23 cellular contexts compared by ENCODE assay signal in genomic region chr12:76680940-76681339, GRCh38.
A peak's percentile ranks its signal among the peaks of the same experiment; 100 is the strongest.
DNase-seq lines count a peak whose midpoint lies in the region; ATAC-seq, FAIRE-seq and TF ChIP-seq lines count a peak whose summit lies in the region.
"Had no signal": no experiment of that assay in that cellular context is flagged by ENCODE, and none has a peak within 500 bp of the region (broad histone marks: within the 10 kb centered on the region; RNA-seq: fewer than 3 reads in every experiment).

No MANE protein-coding gene starts in this region.

- H3K4me3 Mint-ChIP-seq in astrocyte (ENCODE audit: unreplicated experiment) (no peak overlapping the region), Caco-2 (ENCODE audit: unreplicated experiment) (no peak overlapping the region)
- H3K4me3 Mint-ChIP-seq: activated naive CD8-positive, alpha-beta T cell treated with anti-CD3 and anti-CD28 coated beads, Interleukin-2, amount 10 ng/mL, durations not matched to agents 7 days and 5 days; activated T-cell treated with anti-CD3 and anti-CD28 coated beads, Interleukin-2, amount 50 U/mL, for 72 hours had no signal

- H3K27me3 ChIP-seq in astrocyte (ENCODE audit: insufficient read depth, low read length) (no peaks in the 10 kb centered on the region), Caco-2 (replicated peaks; ENCODE audit: control insufficient read depth, insufficient read depth, low read length) (no peaks in the 10 kb centered on the region)
- H3K27me3 ChIP-seq: right lobe of liver, SJCRH30 had no signal

- H3K9me3 Mint-ChIP-seq in astrocyte (ENCODE audit: unreplicated experiment): peaks cover 5% of the 10 kb centered on the region
- no peaks in the 10 kb centered on the region for H3K9me3 Mint-ChIP-seq in Caco-2 (ENCODE audit: unreplicated experiment)
- H3K9me3 Mint-ChIP-seq: activated naive CD8-positive, alpha-beta T cell treated with anti-CD3 and anti-CD28 coated beads, Interleukin-2, amount 10 ng/mL, durations not matched to agents 7 days and 5 days; activated T-cell treated with anti-CD3 and anti-CD28 coated beads, Interleukin-2, amount 50 U/mL, for 72 hours had no signal

- H3K9me3 ChIP-seq in astrocyte (ENCODE audit: insufficient read depth, low read depth, low read length) (no peaks in the 10 kb centered on the region), Caco-2 (no peaks in the 10 kb centered on the region)
- H3K9me3 ChIP-seq: right lobe of liver, SJCRH30 had no signal

- H3K36me3 ChIP-seq in astrocyte (ENCODE audit: insufficient read depth, low read length) (no peaks in the 10 kb centered on the region), Caco-2 (ENCODE audit: control insufficient read depth, insufficient read depth, low read length) (no peaks in the 10 kb centered on the region)
- H3K36me3 ChIP-seq: right lobe of liver, SJCRH30 had no signal

- H3K4me3 ChIP-seq in astrocyte (ENCODE audit: insufficient read depth, low read depth, low read length) (no peak overlapping the region), fibroblast of villous mesenchyme (ENCODE audit: low read depth, low read length) (no peak overlapping the region), Caco-2 (ENCODE audit: low read depth, low read length) (no peak overlapping the region)
- H3K4me3 ChIP-seq: right lobe of liver, SJCRH30 had no signal

- POLR2A ChIA-PET in Caco-2 (lab: Charles Lee): no interaction called here

- FAIRE-seq in astrocyte (lab: Jason Lieb, UNC): no peak

- intact Hi-C loops in Caco-2 (cut with micrococcal nuclease; ENCODE audit: unreplicated experiment): no loop called here

- peak overlapping the region; percentile 95 for H3K27ac Mint-ChIP-seq in astrocyte (ENCODE audit: unreplicated experiment)
- H3K27ac Mint-ChIP-seq in Caco-2 (ENCODE audit: unreplicated experiment): no peak overlapping the region
- H3K27ac Mint-ChIP-seq: activated naive CD8-positive, alpha-beta T cell treated with anti-CD3 and anti-CD28 coated beads, Interleukin-2, amount 10 ng/mL, durations not matched to agents 7 days and 5 days; activated T-cell treated with anti-CD3 and anti-CD28 coated beads, Interleukin-2, amount 50 U/mL, for 72 hours had no signal

- H3K27me3 Mint-ChIP-seq in astrocyte (ENCODE audit: low read depth, unreplicated experiment) (no peaks in the 10 kb centered on the region), Caco-2 (ENCODE audit: insufficient read depth, unreplicated experiment) (no peaks in the 10 kb centered on the region)

- CTCF ChIA-PET in Caco-2 (lab: Charles Lee): no interaction called here

- no peak for ATAC-seq in GM18870 (IDR thresholded peaks at IDR 0.05; ENCODE audit: unreplicated experiment)
- ATAC-seq: activated T-cell treated with anti-CD3 and anti-CD28 coated beads, Interleukin-2, amount 50 U/mL, for 72 hours; HCT116; left cardiac atrium; right lobe of liver had no signal

- peaks cover 16% of the 10 kb centered on the region for H3K4me1 ChIP-seq in astrocyte (ENCODE audit: insufficient read depth, low read length)
- no peaks in the 10 kb centered on the region; the same call in 1 of the 2 replicates for H3K4me1 ChIP-seq in Caco-2
- H3K4me1 ChIP-seq: right lobe of liver, SJCRH30 had no signal

- BruUV-seq in Caco-2 (replicated peaks; lab: Mats Ljungman, UMichigan): no TSS peak

- no peak for TF ChIP-seq CTCF in astrocyte (IDR thresholded peaks at IDR 0.05; ENCODE audit: insufficient read depth, low read depth, low read length)
- no peak for TF ChIP-seq CTCF in fibroblast of villous mesenchyme (IDR thresholded peaks at IDR 0.05; ENCODE audit: insufficient read depth, low read depth, low read length)
- no peak for TF ChIP-seq CTCF in Caco-2 (IDR thresholded peaks at IDR 0.05; ENCODE audit: insufficient read depth in 1 of 2, low read depth in 1 of 2, low read length in 1 of 2, severe bottlenecking in 1 of 2, unreplicated experiment in 1 of 2)

- peak overlapping the region; percentile 6 for H2AFZ ChIP-seq in astrocyte (ENCODE audit: low read depth, low read length)

- no peaks in the 10 kb centered on the region for H3K79me2 ChIP-seq in astrocyte (ENCODE audit: insufficient read depth, low read length)

- H4K20me1 ChIP-seq in astrocyte (ENCODE audit: insufficient read depth, low read length): no peaks in the 10 kb centered on the region

- peak overlapping the region; percentile 9 for H3K9ac ChIP-seq in astrocyte (ENCODE audit: low read length)

- H3K36me3 Mint-ChIP-seq in astrocyte (ENCODE audit: low read depth, unreplicated experiment): no peaks in the 10 kb centered on the region
- no peaks in the 10 kb centered on the region for H3K36me3 Mint-ChIP-seq in Caco-2 (ENCODE audit: insufficient read depth, unreplicated experiment)
- H3K36me3 Mint-ChIP-seq: activated naive CD8-positive, alpha-beta T cell treated with anti-CD3 and anti-CD28 coated beads, Interleukin-2, amount 10 ng/mL, durations not matched to agents 7 days and 5 days had no signal

- no peak overlapping the region for H3K4me2 ChIP-seq in astrocyte (ENCODE audit: low read length)

- peak; percentile 94 for DNase-seq in EH (ENCODE audit: low read depth)
- peak; percentile 80 for DNase-seq in astrocyte (ENCODE audit: low read depth)
- DNase-seq in fibroblast of villous mesenchyme (ENCODE audit: low read depth): peak; percentile 58
- peak; percentile 44 for DNase-seq in non-pigmented ciliary epithelial cell (ENCODE audit: low read depth)
- DNase-seq in NCI-H1694 treated with DMSO at 0.1 percent for 48 hours (lab: John Stamatoyannopoulos, UW): no peak
- DNase-seq in activated CD8-positive, alpha-beta memory T cell treated with anti-CD3 and anti-CD28 coated beads for 24 hours: no peak
- no peak for DNase-seq in Caco-2
- DNase-seq: activated CD4-positive, CD25-positive, alpha-beta regulatory T cell; activated naive CD8-positive, alpha-beta T cell treated with anti-CD3 and anti-CD28 coated beads, Interleukin-2, amount 10 ng/mL, durations not matched to agents 7 days and 5 days; activated T-cell treated with anti-CD3 and anti-CD28 coated beads, Interleukin-2, amount 50 U/mL, for 72 hours; AML-193; central memory CD4-positive, alpha-beta T cell; COR-L47; effector CD4-positive, alpha-beta T cell; KG1; left cardiac atrium; NCI-H1105; nucleus accumbens; right lobe of liver; SJCRH30; stimulated activated CD4-positive, alpha-beta T cell treated with anti-CD3 and anti-CD28 coated beads, Interleukin-2, amount 100 ng/mL, for 24 hours had no signal

- H3K4me1 Mint-ChIP-seq in astrocyte (ENCODE audit: low read depth, unreplicated experiment) (peaks cover 13% of the 10 kb centered on the region), Caco-2 (ENCODE audit: low read depth, unreplicated experiment) (peaks cover 7% of the 10 kb centered on the region)
- H3K4me1 Mint-ChIP-seq: activated naive CD8-positive, alpha-beta T cell treated with anti-CD3 and anti-CD28 coated beads, Interleukin-2, amount 10 ng/mL, durations not matched to agents 7 days and 5 days had no signal

- H3K27ac ChIP-seq in astrocyte (ENCODE audit: low read depth, low read length): peak overlapping the region; percentile 66
- H3K27ac ChIP-seq: right lobe of liver, SJCRH30 had no signal

Comparison
In these comparisons a context has a peak if more than half of its experiments do, and no peak if none do; other contexts are left out.
1. DNase-seq: peak in EH (single experiment), astrocyte (single experiment), fibroblast of villous mesenchyme (single experiment) and non-pigmented ciliary epithelial cell (single experiment); none in NCI-H1694 treated with DMSO at 0.1 percent for 48 hours (single experiment), activated CD8-positive, alpha-beta memory T cell treated with anti-CD3 and anti-CD28 coated beads for 24 hours (single experiment) and Caco-2 (0 of 2).